Comparison of ENCODE assay signal across 11 cellular contexts in genomic region chr5:160169326-160169725, GRCh38. TPM values are rescaled to one million over a fixed set of nuclear protein-coding genes. Genes with fewer than 3 reads are reported as not detected.
DNase-seq lines count a peak whose midpoint lies in the region; ATAC-seq, FAIRE-seq and TF ChIP-seq lines count a peak whose summit lies in the region.
"Had no signal": no experiment of that assay in that cellular context is flagged by ENCODE, and none has a peak within 500 bp of the region (broad histone marks: within the 10 kb centered on the region; RNA-seq: fewer than 3 reads in every experiment).

No MANE protein-coding gene starts in this region.

- H3K27ac Mint-ChIP-seq in HFFc6: peak overlapping the region; percentile 100
- H3K27ac Mint-ChIP-seq in astrocyte (ENCODE audit: unreplicated experiment): peak overlapping the region; percentile 2
- peak overlapping the region; percentile 18 for H3K27ac Mint-ChIP-seq in glutamatergic neuron (ENCODE audit: unreplicated experiment)
- H3K27ac Mint-ChIP-seq: activated B cell treated with CpG ODN at 0.5 μM for 24 hours had no signal

- H2AFZ ChIP-seq in astrocyte (ENCODE audit: low read depth, low read length): peak overlapping the region; percentile 69

- H3K36me3 ChIP-seq in astrocyte (ENCODE audit: insufficient read depth, low read length) (no peaks in the 10 kb centered on the region), colonic mucosa (no peaks in the 10 kb centered on the region)

- H3K79me2 ChIP-seq in astrocyte (ENCODE audit: insufficient read depth, low read length): no peaks in the 10 kb centered on the region

- H3K4me3 Mint-ChIP-seq in HFFc6 (peak overlapping the region; percentile 84), astrocyte (ENCODE audit: unreplicated experiment) (no peak overlapping the region), glutamatergic neuron (ENCODE audit: unreplicated experiment) (no peak overlapping the region)
- H3K4me3 Mint-ChIP-seq: activated B cell treated with CpG ODN at 0.5 μM for 24 hours had no signal

- H3K9ac ChIP-seq in astrocyte (ENCODE audit: low read length) (peak overlapping the region; percentile 77), colonic mucosa (ENCODE audit: low read depth in 2 of 2, low read length in 2 of 2) (no peak overlapping the region)

- TF ChIP-seq CTCF in HFFc6 (IDR thresholded peaks at IDR 0.05) (no peak), astrocyte (IDR thresholded peaks at IDR 0.05; ENCODE audit: insufficient read depth, low read depth, low read length) (no peak), glutamatergic neuron (IDR thresholded peaks at IDR 0.05; ENCODE audit: partially characterized antibody, unreplicated experiment) (no peak), colonic mucosa (IDR thresholded peaks at IDR 0.05) (no peak)

- H3K27me3 Mint-ChIP-seq in HFFc6 (ENCODE audit: insufficient read depth) (peaks cover 3% of the 10 kb centered on the region), astrocyte (ENCODE audit: low read depth, unreplicated experiment) (no peaks in the 10 kb centered on the region), glutamatergic neuron (ENCODE audit: unreplicated experiment) (peaks cover 16% of the 10 kb centered on the region)

- H3K4me2 ChIP-seq in astrocyte (ENCODE audit: low read length): peak overlapping the region; percentile 79

- intact Hi-C loops in colonic mucosa (cut with DNase I): no loop called here

- H3K4me3 ChIP-seq in astrocyte (ENCODE audit: insufficient read depth, low read depth, low read length) (peak overlapping the region; percentile 35), colonic mucosa (no peak overlapping the region)

- H3K9me3 Mint-ChIP-seq in HFFc6 (no peaks in the 10 kb centered on the region), astrocyte (ENCODE audit: unreplicated experiment) (no peaks in the 10 kb centered on the region), glutamatergic neuron (ENCODE audit: unreplicated experiment) (peaks cover 22% of the 10 kb centered on the region)
- H3K9me3 Mint-ChIP-seq: activated B cell treated with CpG ODN at 0.5 μM for 24 hours had no signal

- FAIRE-seq in astrocyte (lab: Jason Lieb, UNC): peak; percentile 96

- peak overlapping the region; percentile 93 for H3K27ac ChIP-seq in astrocyte (ENCODE audit: low read depth, low read length)
- H3K27ac ChIP-seq in colonic mucosa: no peak overlapping the region

- H3K4me1 ChIP-seq in astrocyte (ENCODE audit: insufficient read depth, low read length) (peaks cover 48% of the 10 kb centered on the region), colonic mucosa (peaks cover 6% of the 10 kb centered on the region)

- H3K27me3 ChIP-seq in astrocyte (ENCODE audit: insufficient read depth, low read length): no peaks in the 10 kb centered on the region
- H3K27me3 ChIP-seq in colonic mucosa: no peaks in the 10 kb centered on the region

- ATAC-seq in HG02870 (IDR thresholded peaks at IDR 0.05; ENCODE audit: unreplicated experiment): no peak

- H3K9me3 ChIP-seq in astrocyte (ENCODE audit: insufficient read depth, low read depth, low read length): no peaks in the 10 kb centered on the region
- no peaks in the 10 kb centered on the region for H3K9me3 ChIP-seq in colonic mucosa

- DNase-seq in HFFc6 (peak; percentile 96), astrocyte (ENCODE audit: low read depth) (peak; percentile 92), glutamatergic neuron (no peak), stromal cell of bone marrow (ENCODE audit: low read depth) (peak; percentile 92), COLO829 (ENCODE audit: low spot score) (no peak), SIG-M5 treated with dmso at 0.1 percent for 504 hours (lab: John Stamatoyannopoulos, UW; ENCODE audit: unreplicated experiment) (no peak), colonic mucosa (no peak)
- DNase-seq: activated B cell treated with CpG ODN at 0.5 μM for 24 hours had no signal

- H3K36me3 Mint-ChIP-seq in HFFc6 (ENCODE audit: low read depth): no peaks in the 10 kb centered on the region
- no peaks in the 10 kb centered on the region for H3K36me3 Mint-ChIP-seq in astrocyte (ENCODE audit: low read depth, unreplicated experiment)
- no peaks in the 10 kb centered on the region for H3K36me3 Mint-ChIP-seq in glutamatergic neuron (ENCODE audit: unreplicated experiment)

- peaks cover 56% of the 10 kb centered on the region for H3K4me1 Mint-ChIP-seq in HFFc6 (ENCODE audit: low read depth)
- peaks cover 45% of the 10 kb centered on the region for H3K4me1 Mint-ChIP-seq in astrocyte (ENCODE audit: low read depth, unreplicated experiment)
- H3K4me1 Mint-ChIP-seq in glutamatergic neuron (ENCODE audit: low read depth, unreplicated experiment): peaks cover 51% of the 10 kb centered on the region
- H3K4me1 Mint-ChIP-seq: activated B cell treated with CpG ODN at 0.5 μM for 24 hours had no signal

- H4K20me1 ChIP-seq in astrocyte (ENCODE audit: insufficient read depth, low read length): no peaks in the 10 kb centered on the region

RNA-seq across cellular contexts. Expression of gene PWWP2A, which starts 50.1 kb away (rescaled TPM):
- 10 to 100 TPM; 11.3 to 12.7 (median 12.3) TPM for total RNA-seq in HFFc6 (2021; fragmentation: NEBNext Ultra II Directional; extraction: Animal tissue kit (Norgen Biotek cat#: 25700))
- total RNA-seq in astrocyte (18.4 and 19.6 TPM in 2 replicates), glutamatergic neuron (ENCODE audit: unreplicated experiment) (75.7 TPM), colonic mucosa (10 to 100 TPM; 44.0 to 47.6 TPM)

RNA-seq across cellular contexts. Expression of gene FABP6, which starts 60.0 kb away (rescaled TPM):
- not detected for total RNA-seq in HFFc6 (2021; fragmentation: NEBNext Ultra II Directional; extraction: Animal tissue kit (Norgen Biotek cat#: 25700))
- 0.53 TPM in 1 of 2 replicates, not detected in the other for total RNA-seq in astrocyte
- 7.7 TPM for total RNA-seq in glutamatergic neuron (ENCODE audit: unreplicated experiment)
- not detected for total RNA-seq in colonic mucosa
- total RNA-seq: activated B cell treated with CpG ODN at 0.5 μM for 24 hours, epithelial cell of proximal tubule, lung microvascular endothelial cell had no signal

Comparison
In these comparisons a context has a peak if more than half of its experiments do, and no peak if none do; other contexts are left out.
1. DNase-seq: peak in HFFc6 (single experiment), astrocyte (single experiment) and stromal cell of bone marrow (single experiment); none in glutamatergic neuron (single experiment), COLO829 (single experiment), SIG-M5 treated with dmso at 0.1 percent for 504 hours (single experiment) and colonic mucosa (single experiment).
2. H3K27ac Mint-ChIP-seq: peak in every context shown above with its lines; median percentile 100 in HFFc6; 18 in glutamatergic neuron; 2 in astrocyte.